In the genomic region with DNA sequence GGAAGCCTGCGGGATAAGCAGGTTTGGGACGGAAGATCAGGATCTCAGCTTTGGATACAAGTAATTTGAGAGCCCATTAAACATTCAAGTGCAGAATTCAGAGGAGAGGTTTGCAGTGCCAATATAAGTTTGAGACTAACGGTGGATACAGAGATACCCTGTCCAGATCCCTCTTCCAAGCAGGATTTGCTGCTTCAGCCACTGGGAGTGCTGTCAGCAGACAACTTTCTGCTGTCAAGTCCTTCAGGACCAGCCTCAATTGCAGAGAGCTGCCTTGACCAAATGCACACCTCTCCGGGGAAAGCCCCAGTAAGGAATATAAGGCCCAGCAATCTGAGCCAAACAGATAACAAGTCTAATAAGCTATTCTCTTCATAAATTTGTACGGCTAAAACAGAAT, we compare ENCODE assay signal across 23 cellular contexts. TPM values are rescaled to one million over a fixed set of nuclear protein-coding genes. Genes with fewer than 3 reads are reported as not detected.
A peak's percentile ranks its signal among the peaks of the same experiment; 100 is the strongest.
DNase-seq lines count a peak whose midpoint lies in the region; ATAC-seq and TF ChIP-seq lines count a peak whose summit lies in the region.
"Had no signal": no experiment of that assay in that cellular context is flagged by ENCODE, and none has a peak within 500 bp of the region (broad histone marks: within the 10 kb centered on the region; RNA-seq: fewer than 3 reads in every experiment).

No MANE protein-coding gene starts in this region.

- ATAC-seq in HG03175 (IDR thresholded peaks at IDR 0.05; ENCODE audit: unreplicated experiment) = no peak
- ATAC-seq: SK-N-SH treated with all-trans-retinoic acid at 6 μM for 48 hours had no signal

- H3K4me3 ChIP-seq in AG10803 (ENCODE audit: low read length) = no peak overlapping the region
- no peak overlapping the region for H3K4me3 ChIP-seq in LNCaP clone FGC (ENCODE audit: low read depth, low read length)
- no peak overlapping the region for H3K4me3 ChIP-seq in choroid plexus epithelial cell (ENCODE audit: low read depth, low read length)
- no peak overlapping the region for H3K4me3 ChIP-seq in fibroblast of the aortic adventitia (ENCODE audit: low read depth, low read length)
- H3K4me3 ChIP-seq: GM23248 had no signal

- no peak for DNase-seq in AG10803 (ENCODE audit: low read depth)
- no peak for DNase-seq in LNCaP clone FGC (ENCODE audit: low read depth)
- DNase-seq in choroid plexus epithelial cell (ENCODE audit: low read depth) = peak; percentile 4
- no peak for DNase-seq in fibroblast of the aortic adventitia (ENCODE audit: low read depth)
- no peak for DNase-seq in effector CD4-positive, alpha-beta T cell
- no peak for DNase-seq in foreskin melanocyte
- DNase-seq in NCI-H2107 treated with DMSO at 0.1 percent for 48 hours (lab: John Stamatoyannopoulos, UW; ENCODE audit: unreplicated experiment) = no peak
- DNase-seq: Caco-2; CD4-positive, CD25-positive, alpha-beta regulatory T cell; GDM1; GM23248; KG1; NCI-H1417; NCI-H187; NCI-H2171; NCI-H446; NCI-H526 treated with DMSO at 0.1 percent for 48 hours; OCI-M1; RPMI8226; SHP77 treated with DMSO at 0.1 percent for 48 hours; T-helper 1 cell had no signal

- TF ChIP-seq CTCF in AG10803 (conservative IDR thresholded peaks at IDR 0.05; ENCODE audit: low read length) (0 out of 2 replicates have a peak, but pooled peaks have one; percentile 8), LNCaP clone FGC (IDR thresholded peaks at IDR 0.05; ENCODE audit: control insufficient read depth, extremely low read depth, insufficient read depth) (0 out of 2 replicates have a peak, but pooled peaks have one; percentile 12), choroid plexus epithelial cell (conservative IDR thresholded peaks at IDR 0.05; ENCODE audit: low read depth, low read length) (peak; percentile 18), fibroblast of the aortic adventitia (IDR thresholded peaks at IDR 0.05; ENCODE audit: insufficient read depth, low read length) (peak; percentile 5)

RNA-seq across cellular contexts. Expression of gene ZNF780A, which starts 46.1 kb away (rescaled TPM):
- 10.1 and 15.9 TPM in 2 replicates for total RNA-seq in fibroblast of the aortic adventitia (ENCODE audit: low replicate concordance)

RNA-seq across cellular contexts. Expression of gene MAP3K10, which starts 54.4 kb away (rescaled TPM):
- total RNA-seq in fibroblast of the aortic adventitia (ENCODE audit: low replicate concordance) = 5.0 and 8.0 TPM in 2 replicates
